ENCODE assay signal across 1 cellular context in the genomic region with DNA sequence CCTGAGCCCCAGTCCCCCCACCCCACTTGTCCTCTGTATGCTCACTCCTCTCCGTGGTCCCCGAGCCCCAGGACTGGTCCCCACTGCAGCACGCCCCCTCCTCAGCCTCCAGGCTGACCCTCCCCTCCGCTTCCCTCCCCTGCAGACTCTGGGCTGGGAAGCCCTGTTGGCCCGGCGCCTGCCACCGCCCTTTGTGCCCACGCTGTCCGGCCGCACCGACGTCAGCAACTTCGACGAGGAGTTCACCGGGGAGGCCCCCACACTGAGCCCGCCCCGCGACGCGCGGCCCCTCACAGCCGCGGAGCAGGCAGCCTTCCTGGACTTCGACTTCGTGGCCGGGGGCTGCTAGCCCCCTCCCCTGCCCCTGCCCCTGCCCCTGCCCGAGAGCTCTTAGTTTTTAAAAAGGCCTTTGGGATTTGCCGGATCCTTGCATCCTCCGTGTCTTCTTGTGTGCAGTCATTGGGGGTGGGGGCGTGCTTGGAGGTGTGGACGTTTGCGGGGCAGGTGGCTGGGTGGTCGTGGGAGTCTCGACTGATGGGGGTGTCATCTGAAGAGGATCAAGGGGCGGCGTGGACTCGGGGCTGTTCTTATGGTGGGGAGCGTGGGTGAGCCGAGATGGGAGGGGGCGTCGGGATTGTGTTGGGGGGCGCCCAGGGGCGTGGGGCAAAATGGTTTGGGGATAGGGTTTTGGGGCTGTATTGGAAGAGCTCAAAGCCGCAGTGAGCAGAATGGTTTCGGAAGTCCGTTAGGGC.
TF ChIP-seq lines count a peak whose summit lies in the region.

No MANE protein-coding gene starts in this region.

TF ChIP-seq in K562, 482 proteins besides CTCF, POLR2A, EP300 and RAD21:
- TF ChIP-seq, protein P1, sequence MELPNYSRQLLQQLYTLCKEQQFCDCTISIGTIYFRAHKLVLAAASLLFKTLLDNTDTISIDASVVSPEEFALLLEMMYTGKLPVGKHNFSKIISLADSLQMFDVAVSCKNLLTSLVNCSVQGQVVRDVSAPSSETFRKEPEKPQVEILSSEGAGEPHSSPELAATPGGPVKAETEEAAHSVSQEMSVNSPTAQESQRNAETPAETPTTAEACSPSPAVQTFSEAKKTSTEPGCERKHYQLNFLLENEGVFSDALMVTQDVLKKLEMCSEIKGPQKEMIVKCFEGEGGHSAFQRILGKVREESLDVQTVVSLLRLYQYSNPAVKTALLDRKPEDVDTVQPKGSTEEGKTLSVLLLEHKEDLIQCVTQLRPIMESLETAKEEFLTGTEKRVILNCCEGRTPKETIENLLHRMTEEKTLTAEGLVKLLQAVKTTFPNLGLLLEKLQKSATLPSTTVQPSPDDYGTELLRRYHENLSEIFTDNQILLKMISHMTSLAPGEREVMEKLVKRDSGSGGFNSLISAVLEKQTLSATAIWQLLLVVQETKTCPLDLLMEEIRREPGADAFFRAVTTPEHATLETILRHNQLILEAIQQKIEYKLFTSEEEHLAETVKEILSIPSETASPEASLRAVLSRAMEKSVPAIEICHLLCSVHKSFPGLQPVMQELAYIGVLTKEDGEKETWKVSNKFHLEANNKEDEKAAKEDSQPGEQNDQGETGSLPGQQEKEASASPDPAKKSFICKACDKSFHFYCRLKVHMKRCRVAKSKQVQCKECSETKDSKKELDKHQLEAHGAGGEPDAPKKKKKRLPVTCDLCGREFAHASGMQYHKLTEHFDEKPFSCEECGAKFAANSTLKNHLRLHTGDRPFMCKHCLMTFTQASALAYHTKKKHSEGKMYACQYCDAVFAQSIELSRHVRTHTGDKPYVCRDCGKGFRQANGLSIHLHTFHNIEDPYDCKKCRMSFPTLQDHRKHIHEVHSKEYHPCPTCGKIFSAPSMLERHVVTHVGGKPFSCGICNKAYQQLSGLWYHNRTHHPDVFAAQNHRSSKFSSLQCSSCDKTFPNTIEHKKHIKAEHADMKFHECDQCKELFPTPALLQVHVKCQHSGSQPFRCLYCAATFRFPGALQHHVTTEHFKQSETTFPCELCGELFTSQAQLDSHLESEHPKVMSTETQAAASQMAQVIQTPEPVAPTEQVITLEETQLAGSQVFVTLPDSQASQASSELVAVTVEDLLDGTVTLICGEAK (IDR thresholded peaks at IDR 0.05) = no peak
- TF ChIP-seq, protein P1 (CRISPR knock-in tag; IDR thresholded peaks at IDR 0.05) = no peak
- TF ChIP-seq PCBP1 (IDR thresholded peaks at IDR 0.05; ENCODE audit: low read depth, low read length, poor library complexity, severe bottlenecking) (peak; percentile 39), CHCHD3 (CRISPR knock-in tag; IDR thresholded peaks at IDR 0.05) (no peak), ZNF143 (CRISPR knock-in tag; IDR thresholded peaks at IDR 0.05) (no peak), SMAD1 (IDR thresholded peaks at IDR 0.05; ENCODE audit: low read depth, low read length, partially characterized antibody) (no peak), NR3C1 (CRISPR knock-in tag; IDR thresholded peaks at IDR 0.05) (no peak), FOXP1 (CRISPR knock-in tag; IDR thresholded peaks at IDR 0.05) (no peak), CREM (IDR thresholded peaks at IDR 0.05; ENCODE audit: low read depth) (no peak), KHSRP (IDR thresholded peaks at IDR 0.05) (no peak), ZNF780A (CRISPR knock-in tag; IDR thresholded peaks at IDR 0.05) (no peak), POLR2AphosphoS5 (IDR thresholded peaks at IDR 0.05; ENCODE audit: control insufficient read depth, insufficient read depth, low read depth, low read length) (0 out of 2 replicates have a peak, but pooled peaks have one; percentile 10)
- TF ChIP-seq, protein P2, sequence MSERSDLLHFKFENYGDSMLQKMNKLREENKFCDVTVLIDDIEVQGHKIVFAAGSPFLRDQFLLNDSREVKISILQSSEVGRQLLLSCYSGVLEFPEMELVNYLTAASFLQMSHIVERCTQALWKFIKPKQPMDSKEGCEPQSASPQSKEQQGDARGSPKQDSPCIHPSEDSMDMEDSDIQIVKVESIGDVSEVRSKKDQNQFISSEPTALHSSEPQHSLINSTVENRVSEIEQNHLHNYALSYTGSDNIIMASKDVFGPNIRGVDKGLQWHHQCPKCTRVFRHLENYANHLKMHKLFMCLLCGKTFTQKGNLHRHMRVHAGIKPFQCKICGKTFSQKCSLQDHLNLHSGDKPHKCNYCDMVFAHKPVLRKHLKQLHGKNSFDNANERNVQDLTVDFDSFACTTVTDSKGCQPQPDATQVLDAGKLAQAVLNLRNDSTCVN (CRISPR knock-in tag; IDR thresholded peaks at IDR 0.05) = no peak
